In the genomic region with DNA sequence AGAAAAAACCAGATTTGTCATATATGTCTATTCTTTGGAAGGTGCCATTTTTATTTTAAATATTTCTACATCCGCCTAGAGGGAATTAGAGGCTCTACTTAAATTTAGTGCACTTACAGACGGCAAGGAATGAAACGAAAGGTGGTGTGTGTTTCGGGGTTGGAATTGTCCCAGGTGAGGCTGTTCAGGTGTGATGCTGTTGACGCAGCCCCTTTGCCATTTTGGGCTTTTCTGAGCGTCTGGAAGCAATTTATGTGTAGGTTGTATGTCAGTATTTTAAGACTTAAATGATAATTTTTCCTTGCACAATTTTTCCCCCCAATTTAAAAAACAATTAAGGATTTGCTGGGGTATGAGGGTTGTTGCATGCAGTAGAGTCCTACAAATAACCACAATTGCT, we compare ENCODE assay signal across 8 cellular contexts. TPM values are rescaled to one million over a fixed set of nuclear protein-coding genes. Genes with fewer than 3 reads are reported as not detected.
DNase-seq lines count a peak whose midpoint lies in the region; ATAC-seq and TF ChIP-seq lines count a peak whose summit lies in the region.

No MANE protein-coding gene starts in this region.

- no peaks in the 10 kb centered on the region; the same call in none of the 2 replicates for H3K36me3 ChIP-seq in HUES64 (ENCODE audit: insufficient read depth, low read length)

- H3K4me1 ChIP-seq in HUES64 (ENCODE audit: insufficient read depth, low read length), result peaks cover 23% of the 10 kb centered on the region

- no peaks in the 10 kb centered on the region for H3K27me3 ChIP-seq in AG04450 (ENCODE audit: control insufficient read depth, insufficient read depth, low read length)
- H3K27me3 ChIP-seq in HUES64 (ENCODE audit: insufficient read depth, low read length), result peaks cover 12% of the 10 kb centered on the region

- no peak overlapping the region for H3K27ac Mint-ChIP-seq in chondrocyte (ENCODE audit: unreplicated experiment)
- H3K27ac Mint-ChIP-seq in naive B cell, result peak overlapping the region in 1 of 6 donors; percentile 85

- DNase-seq in AG04450 (ENCODE audit: low read depth, low spot score) (no peak), chondrocyte (ENCODE audit: low spot score) (no peak), naive B cell (no peak), EL (no peak)
- DNase-seq in activated effector memory CD4-positive, alpha-beta T cell treated with anti-CD3 and anti-CD28 coated beads, Interleukin-2, amount 50 U/mL, for 16 hours, result no peak

- H3K9ac ChIP-seq in HUES64 (ENCODE audit: low read depth, low read length), result no peak overlapping the region

- H3K4me3 ChIP-seq in AG04450 (ENCODE audit: low read depth, low read length) (peak overlapping the region; percentile 78), HUES64 (ENCODE audit: low read length) (peak overlapping the region; percentile 76)

- H3K36me3 Mint-ChIP-seq in chondrocyte (ENCODE audit: low read depth), result peaks cover 1% of the 10 kb centered on the region
- no peaks in the 10 kb centered on the region for H3K36me3 Mint-ChIP-seq in naive B cell

- ATAC-seq in naive B cell (ENCODE audit: low read depth in 2 of 2) (no peak), HG03342 (IDR thresholded peaks at IDR 0.05; ENCODE audit: unreplicated experiment) (no peak), HG03039 (IDR thresholded peaks at IDR 0.05; ENCODE audit: unreplicated experiment) (no peak)

- TF ChIP-seq CTCF in AG04450 (IDR thresholded peaks at IDR 0.05; ENCODE audit: low read depth, low read length) (no peak), chondrocyte (IDR thresholded peaks at IDR 0.05) (no peak)

- no peaks in the 10 kb centered on the region; the same call in 1 of the 2 replicates for H3K9me3 ChIP-seq in AG04450 (ENCODE audit: control insufficient read depth, insufficient read depth, low read length)
- no peaks in the 10 kb centered on the region for H3K9me3 ChIP-seq in HUES64 (ENCODE audit: insufficient read depth, low read depth, low read length)

- H3K4me3 Mint-ChIP-seq in chondrocyte (ENCODE audit: unreplicated experiment) (peak overlapping the region; percentile 79), naive B cell (peak overlapping the region; percentile 74 to 95 (median 89))

- H3K4me1 Mint-ChIP-seq in chondrocyte (ENCODE audit: low read depth) (peaks cover 65% of the 10 kb centered on the region), naive B cell (peaks cover 48 to 65% (median 63%) of the 10 kb centered on the region in 3 donors)

- H3K9me3 Mint-ChIP-seq in chondrocyte (ENCODE audit: low read depth), result no peaks in the 10 kb centered on the region
- H3K9me3 Mint-ChIP-seq in naive B cell, result no peaks in the 10 kb centered on the region

- no peak overlapping the region for H3K27ac ChIP-seq in AG04450 (ENCODE audit: low read depth, low read length)
- H3K27ac ChIP-seq in HUES64 (ENCODE audit: low read depth, low read length), result no peak overlapping the region

- 71% methylated on average over 5 of the region's 6 CpGs for WGBS in HUES64

- H3K27me3 Mint-ChIP-seq in chondrocyte (ENCODE audit: low read depth) (no peaks in the 10 kb centered on the region), naive B cell (no peaks in the 10 kb centered on the region)

- CTCF ChIA-PET in AG04450 (lab: Charles Lee), result no interaction called here

- POLR2A ChIA-PET in AG04450 (lab: Yijun Ruan, JAX), result no interaction called here

RNA-seq across cellular contexts. Expression of a gene that starts 2.0 kb away (rescaled TPM):
- polyA plus RNA-seq in AG04450 (2011; rRNA removed), result 4.0 and 7.3 TPM in 2 replicates
- 12.2 and 12.3 TPM in 2 replicates for polyA minus RNA-seq in AG04450 (2011; rRNA and poly(A)+ RNA removed)
- polyA plus RNA-seq in HUES64 (2013, experiment 1 of 2), result 12.8 TPM
- polyA plus RNA-seq in HUES64 (2013, experiment 2 of 2), result 14.6 TPM
- total RNA-seq in chondrocyte, result 21.5 to 28.2 TPM (median 21.7 TPM) in 3 replicates
- 1 to 10 TPM in 3 of 6 donors, under 1 TPM in 3; 0.04 to 2.0 (median 0.96) TPM for polyA plus RNA-seq in naive B cell (ENCODE audit: low read depth in 6 of 6)
